Comparison of ENCODE assay signal across 9 cellular contexts in the genomic region with DNA sequence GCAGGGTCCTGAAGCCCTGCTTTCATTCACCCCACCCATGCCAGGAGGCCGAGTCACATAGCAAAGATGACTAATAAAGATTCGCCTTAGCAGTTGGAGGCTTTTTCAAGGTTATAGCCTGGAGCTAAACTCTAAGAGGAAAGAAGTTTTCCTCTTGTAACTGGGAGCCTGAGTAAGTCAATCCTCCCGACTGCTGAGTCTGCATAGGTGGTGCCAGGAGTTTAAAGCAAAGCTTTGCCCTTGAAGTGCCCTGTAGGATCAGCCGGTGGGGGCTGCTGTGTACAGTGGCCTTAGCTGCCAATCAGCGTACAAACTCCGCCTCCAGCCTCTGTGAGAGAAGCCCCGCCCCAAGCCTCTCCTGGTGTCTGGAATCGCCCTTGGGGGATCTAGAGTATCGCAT.
DNase-seq lines count a peak whose midpoint lies in the region; ATAC-seq and TF ChIP-seq lines count a peak whose summit lies in the region.
"Had no signal": no experiment of that assay in that cellular context is flagged by ENCODE, and none has a peak within 500 bp of the region (broad histone marks: within the 10 kb centered on the region; RNA-seq: fewer than 3 reads in every experiment).

No MANE protein-coding gene starts in this region.

- no peak overlapping the region for H3K9ac ChIP-seq in parathyroid adenoma

- no TSS peak for BruUV-seq in Panc1 (replicated peaks; lab: Mats Ljungman, UMichigan)

- H3K4me1 ChIP-seq in Panc1 (ENCODE audit: control insufficient read depth, insufficient read depth, low read length) = no peaks in the 10 kb centered on the region
- no peaks in the 10 kb centered on the region for H3K4me1 ChIP-seq in parathyroid adenoma
- H3K4me1 ChIP-seq in spleen = peaks cover 0 to 16% (median 3%) of the 10 kb centered on the region in 6 donors

- H3K79me2 ChIP-seq in parathyroid adenoma = no peaks in the 10 kb centered on the region

- H3K4me2 ChIP-seq in parathyroid adenoma (ENCODE audit: low read length) = peak overlapping the region; percentile 48

- no peaks in the 10 kb centered on the region for H3K9me3 ChIP-seq in Panc1 (ENCODE audit: control insufficient read depth, insufficient read depth, low read depth, low read length)
- H3K9me3 ChIP-seq in parathyroid adenoma (ENCODE audit: control insufficient read depth, low read length) = no peaks in the 10 kb centered on the region
- H3K9me3 ChIP-seq in spleen = no peaks in the 10 kb centered on the region

- POLR2A ChIA-PET in Panc1 (lab: Charles Lee) = interaction anchor here (0.6 kb wide), 1 partner anchor 1013 kb away, joined by 3 read pairs; no protein-coding TSS in a partner anchor

- TF ChIP-seq CTCF in Panc1 (IDR thresholded peaks at IDR 0.05) (no peak), fibroblast of mammary gland (conservative IDR thresholded peaks at IDR 0.05; ENCODE audit: control insufficient read depth, insufficient read depth, low read depth, low read length) (no peak), parathyroid adenoma (IDR thresholded peaks at IDR 0.05) (no peak), spleen (IDR thresholded peaks at IDR 0.05 in 8 of 11, conservative IDR thresholded peaks at IDR 0.05 in 3 of 11) (no peak)

- H3K27ac ChIP-seq in Panc1 (ENCODE audit: low read length) (no peak overlapping the region), parathyroid adenoma (no peak overlapping the region), spleen (no peak overlapping the region)

- in situ Hi-C loops in Panc1 (cut with HindIII; ENCODE audit: low pct_unique_long_range_greater_than_20kb, low sequenced_read_pairs) = no loop called here

- H3K36me3 ChIP-seq in Panc1 (ENCODE audit: control insufficient read depth, insufficient read depth, low read length) (no peaks in the 10 kb centered on the region), parathyroid adenoma (ENCODE audit: control insufficient read depth, insufficient read depth, low read length) (no peaks in the 10 kb centered on the region), spleen (no peaks in the 10 kb centered on the region)

- TF ChIP-seq POLR2A in spleen (IDR thresholded peaks at IDR 0.05) = no peak

- 63 to 81% (median 69%) methylated on average over 9 of the region's 9 CpGs for WGBS in spleen, 5 donors

- intact Hi-C loops in Panc1 (cut with micrococcal nuclease; ENCODE audit: unreplicated experiment) (no loop called here), spleen (cut with DNase I; ENCODE audit: low total_unique reads) (no loop called here)

- no peak overlapping the region for H2AFZ ChIP-seq in parathyroid adenoma

- CTCF ChIA-PET in Panc1 (lab: Charles Lee) = no interaction called here

- DNase-seq in H4 (ENCODE audit: low spot score) (peak; percentile 13), Panc1 (ENCODE audit: low read depth, low spot score) (no peak), fibroblast of mammary gland (ENCODE audit: low read depth) (peak; percentile 8), NCI-H1105 treated with DMSO at 0.1 percent for 48 hours (lab: John Stamatoyannopoulos, UW) (no peak), spleen (no peak)
- DNase-seq: NCI-H2029 had no signal

- H3K4me3 ChIP-seq in Panc1 (ENCODE audit: low read depth in 2 of 2, low read length in 2 of 2) (no peak overlapping the region), fibroblast of mammary gland (ENCODE audit: control insufficient read depth, low read depth, low read length) (no peak overlapping the region), parathyroid adenoma (ENCODE audit: low read depth, low read length) (peak overlapping the region; percentile 25), spleen (no peak overlapping the region)

- ATAC-seq in Panc1 (0 out of 2 replicates have a peak, but pooled peaks have one; percentile 38), HG02763 (IDR thresholded peaks at IDR 0.05; ENCODE audit: unreplicated experiment) (no peak), GM19463 (IDR thresholded peaks at IDR 0.05; ENCODE audit: unreplicated experiment) (no peak)

- H3K27me3 ChIP-seq in Panc1 (ENCODE audit: control insufficient read depth, insufficient read depth, low read length) (peaks cover 5% of the 10 kb centered on the region), parathyroid adenoma (ENCODE audit: control insufficient read depth, insufficient read depth, low read length) (no peaks in the 10 kb centered on the region), spleen (replicated peaks in 1 of 7) (no peaks in the 10 kb centered on the region)

Comparison
In these comparisons a context has a peak if more than half of its experiments do, and no peak if none do; other contexts are left out.
1. DNase-seq: peak in H4 (single experiment) and fibroblast of mammary gland (single experiment); none in Panc1 (single experiment), NCI-H1105 treated with DMSO at 0.1 percent for 48 hours (single experiment) and spleen (single experiment).